In genomic region chr7:157551325-157552070, GRCh38 we compare ENCODE assay signal across 28 cellular contexts.
A peak's percentile ranks its signal among the peaks of the same experiment; 100 is the strongest.
DNase-seq lines count a peak whose midpoint lies in the region; ATAC-seq and TF ChIP-seq lines count a peak whose summit lies in the region.
"Had no signal": no experiment of that assay in that cellular context is flagged by ENCODE, and none has a peak within 500 bp of the region (broad histone marks: within the 10 kb centered on the region; RNA-seq: fewer than 3 reads in every experiment).

No MANE protein-coding gene starts in this region.

- CTCF ChIA-PET in activated CD8-positive, alpha-beta T cell treated with anti-CD3 and anti-CD28 coated beads, Interleukin-2, amount 10 ng/mL, durations not matched to agents 7 days and 5 days (lab: Charles Lee): no interaction called here
- CTCF ChIA-PET in activated CD8-positive, alpha-beta T cell treated with anti-CD3 and anti-CD28 coated beads for 36 hours (lab: Charles Lee): no interaction called here

- no peak overlapping the region for H3K27ac ChIP-seq in CD4-positive, CD25-positive, alpha-beta regulatory T cell (ENCODE audit: insufficient read depth, low read length, poor library complexity, severe bottlenecking)
- H3K27ac ChIP-seq: adrenal gland, C4-2B, neutrophil, prostate gland, right lobe of liver, upper lobe of left lung had no signal

- H3K27me3 ChIP-seq in CD4-positive, CD25-positive, alpha-beta regulatory T cell (ENCODE audit: control insufficient read depth, insufficient read depth, low read length): no peaks in the 10 kb centered on the region
- H3K27me3 ChIP-seq: adrenal gland, neutrophil, right lobe of liver, upper lobe of left lung had no signal

- H3K27me3 Mint-ChIP-seq in activated CD8-positive, alpha-beta T cell treated with anti-CD3 and anti-CD28 coated beads, Interleukin-2, amount 10 ng/mL, durations not matched to agents 7 days and 5 days (ENCODE audit: low read depth): no peaks in the 10 kb centered on the region
- no peaks in the 10 kb centered on the region for H3K27me3 Mint-ChIP-seq in activated CD8-positive, alpha-beta T cell treated with anti-CD3 and anti-CD28 coated beads for 36 hours
- no peaks in the 10 kb centered on the region for H3K27me3 Mint-ChIP-seq in CD4-positive, CD25-positive, alpha-beta regulatory T cell
- H3K27me3 Mint-ChIP-seq in effector memory CD8-positive, alpha-beta T cell: no peaks in the 10 kb centered on the region
- no peaks in the 10 kb centered on the region for H3K27me3 Mint-ChIP-seq in activated T-cell treated with anti-CD3 and anti-CD28 coated beads, Interleukin-2, amount 50 U/mL, for 24 hours
- H3K27me3 Mint-ChIP-seq: brain had no signal

- H3K36me3 Mint-ChIP-seq in activated CD8-positive, alpha-beta T cell treated with anti-CD3 and anti-CD28 coated beads, Interleukin-2, amount 10 ng/mL, durations not matched to agents 7 days and 5 days (ENCODE audit: low read depth): peaks cover 11% of the 10 kb centered on the region
- H3K36me3 Mint-ChIP-seq in activated CD8-positive, alpha-beta T cell treated with anti-CD3 and anti-CD28 coated beads for 36 hours (ENCODE audit: low read depth): no peaks in the 10 kb centered on the region
- H3K36me3 Mint-ChIP-seq in CD4-positive, CD25-positive, alpha-beta regulatory T cell: peaks cover 12% of the 10 kb centered on the region
- H3K36me3 Mint-ChIP-seq in effector memory CD8-positive, alpha-beta T cell (ENCODE audit: insufficient read depth): no peaks in the 10 kb centered on the region
- no peaks in the 10 kb centered on the region for H3K36me3 Mint-ChIP-seq in activated T-cell treated with anti-CD3 and anti-CD28 coated beads, Interleukin-2, amount 50 U/mL, for 24 hours (ENCODE audit: low read depth)

- TF ChIP-seq CTCF in activated CD8-positive, alpha-beta T cell treated with anti-CD3 and anti-CD28 coated beads for 36 hours (IDR thresholded peaks at IDR 0.05): no peak

- peak overlapping the region; percentile 71 for H3K27ac Mint-ChIP-seq in activated CD8-positive, alpha-beta T cell treated with anti-CD3 and anti-CD28 coated beads, Interleukin-2, amount 10 ng/mL, durations not matched to agents 7 days and 5 days
- H3K27ac Mint-ChIP-seq in activated CD8-positive, alpha-beta T cell treated with anti-CD3 and anti-CD28 coated beads for 36 hours: no peak overlapping the region
- peak overlapping the region in 2 of 3 donors; percentile 24 to 33 for H3K27ac Mint-ChIP-seq in CD4-positive, CD25-positive, alpha-beta regulatory T cell
- peak overlapping the region; percentile 80 to 88 for H3K27ac Mint-ChIP-seq in effector memory CD8-positive, alpha-beta T cell
- no peak overlapping the region for H3K27ac Mint-ChIP-seq in activated T-cell treated with anti-CD3 and anti-CD28 coated beads, Interleukin-2, amount 50 U/mL, for 24 hours

- H3K4me1 Mint-ChIP-seq in activated CD8-positive, alpha-beta T cell treated with anti-CD3 and anti-CD28 coated beads, Interleukin-2, amount 10 ng/mL, durations not matched to agents 7 days and 5 days (ENCODE audit: low read depth): no peaks in the 10 kb centered on the region
- no peaks in the 10 kb centered on the region for H3K4me1 Mint-ChIP-seq in activated CD8-positive, alpha-beta T cell treated with anti-CD3 and anti-CD28 coated beads for 36 hours (ENCODE audit: low read depth)
- no peaks in the 10 kb centered on the region for H3K4me1 Mint-ChIP-seq in CD4-positive, CD25-positive, alpha-beta regulatory T cell
- H3K4me1 Mint-ChIP-seq in effector memory CD8-positive, alpha-beta T cell (ENCODE audit: low read depth in 2 of 2): peaks cover 0 to 3% of the 10 kb centered on the region in 2 donors
- no peaks in the 10 kb centered on the region for H3K4me1 Mint-ChIP-seq in activated T-cell treated with anti-CD3 and anti-CD28 coated beads, Interleukin-2, amount 50 U/mL, for 24 hours (ENCODE audit: low read depth)

- intact Hi-C loops in activated CD8-positive, alpha-beta T cell treated with anti-CD3 and anti-CD28 coated beads for 36 hours (cut with micrococcal nuclease): no loop called here
- intact Hi-C loops in posterior vena cava (cut with DNase I): no loop called here

- H3K9me3 ChIP-seq in CD4-positive, CD25-positive, alpha-beta regulatory T cell (ENCODE audit: control insufficient read depth in 2 of 2, low read length in 2 of 2): no peaks in the 10 kb centered on the region
- H3K9me3 ChIP-seq: adrenal gland, neutrophil, prostate gland, right lobe of liver, upper lobe of left lung had no signal

- no peak for DNase-seq in activated CD8-positive, alpha-beta T cell treated with anti-CD3 and anti-CD28 coated beads, Interleukin-2, amount 10 ng/mL, durations not matched to agents 7 days and 5 days
- DNase-seq in activated CD8-positive, alpha-beta T cell treated with anti-CD3 and anti-CD28 coated beads for 36 hours: no peak
- no peak for DNase-seq in CD4-positive, CD25-positive, alpha-beta regulatory T cell
- no peak for DNase-seq in effector memory CD8-positive, alpha-beta T cell
- DNase-seq in posterior vena cava (ENCODE audit: low spot score): peak; percentile 34
- no peak for DNase-seq in anterior cingulate cortex (lab: John Stamatoyannopoulos, UW)
- DNase-seq in activated T-cell treated with anti-CD3 and anti-CD28 coated beads, Interleukin-2, amount 50 U/mL, for 24 hours: no peak
- DNase-seq: activated T-cell treated with anti-CD3 and anti-CD28 coated beads, Interleukin-2, amount 50 U/mL, for 4 hours; adrenal gland; DMS79 treated with DMSO at 0.1 percent for 48 hours; GDM1; immature natural killer cell; mesendoderm; NCI-H2107; NCI-H345; NCI-H69; PC-3; stimulated activated CD4-positive, alpha-beta T cell treated with anti-CD3 and anti-CD28 coated beads, Interleukin-12 subunit alpha, Interleukin-12 subunit beta, amount 100 ng/mL, for 4 hours; stimulated activated CD4-positive, alpha-beta T cell treated with anti-CD3 and anti-CD28 coated beads, Interleukin-4, amount 100 ng/mL, for 1 hour; upper lobe of left lung had no signal

- H3K4me1 ChIP-seq in CD4-positive, CD25-positive, alpha-beta regulatory T cell (ENCODE audit: control insufficient read depth, insufficient read depth, low read length, poor library complexity, severe bottlenecking): no peaks in the 10 kb centered on the region
- H3K4me1 ChIP-seq: adrenal gland, prostate gland, right lobe of liver had no signal

- H3K4me3 Mint-ChIP-seq in activated CD8-positive, alpha-beta T cell treated with anti-CD3 and anti-CD28 coated beads, Interleukin-2, amount 10 ng/mL, durations not matched to agents 7 days and 5 days: peak overlapping the region; percentile 32
- H3K4me3 Mint-ChIP-seq in activated CD8-positive, alpha-beta T cell treated with anti-CD3 and anti-CD28 coated beads for 36 hours: no peak overlapping the region
- no peak overlapping the region for H3K4me3 Mint-ChIP-seq in CD4-positive, CD25-positive, alpha-beta regulatory T cell
- no peak overlapping the region for H3K4me3 Mint-ChIP-seq in effector memory CD8-positive, alpha-beta T cell
- no peak overlapping the region for H3K4me3 Mint-ChIP-seq in activated T-cell treated with anti-CD3 and anti-CD28 coated beads, Interleukin-2, amount 50 U/mL, for 24 hours
- H3K4me3 Mint-ChIP-seq: activated T-cell treated with anti-CD3 and anti-CD28 coated beads, Interleukin-2, amount 50 U/mL, for 4 hours; brain; immature natural killer cell had no signal

- no peak for ATAC-seq in activated CD8-positive, alpha-beta T cell treated with anti-CD3 and anti-CD28 coated beads, Interleukin-2, amount 10 ng/mL, durations not matched to agents 7 days and 5 days
- ATAC-seq in activated CD8-positive, alpha-beta T cell treated with anti-CD3 and anti-CD28 coated beads for 36 hours: no peak
- no peak for ATAC-seq in CD4-positive, CD25-positive, alpha-beta regulatory T cell (ENCODE audit: low read depth in 2 of 2)
- no peak for ATAC-seq in effector memory CD8-positive, alpha-beta T cell (replicated peaks)
- ATAC-seq in HG02973 (IDR thresholded peaks at IDR 0.05; ENCODE audit: unreplicated experiment): no peak
- ATAC-seq: activated T-cell treated with anti-CD3 and anti-CD28 coated beads, Interleukin-2, amount 50 U/mL, for 4 hours; HCT116; PC-3; right lobe of liver; SK-N-SH treated with all-trans-retinoic acid at 6 μM for 48 hours had no signal

- no peak overlapping the region for H3K4me3 ChIP-seq in CD4-positive, CD25-positive, alpha-beta regulatory T cell (ENCODE audit: low read depth, low read length)
- H3K4me3 ChIP-seq: adrenal gland, prostate gland, right lobe of liver, upper lobe of left lung had no signal

- POLR2A ChIA-PET in activated CD8-positive, alpha-beta T cell treated with anti-CD3 and anti-CD28 coated beads, Interleukin-2, amount 10 ng/mL, durations not matched to agents 7 days and 5 days (lab: Charles Lee): interaction anchor here (0.8 kb wide), 1 partner anchor 200 kb away, joined by 4 read pairs; no protein-coding TSS in a partner anchor
- POLR2A ChIA-PET in activated CD8-positive, alpha-beta T cell treated with anti-CD3 and anti-CD28 coated beads for 36 hours (lab: Charles Lee): no interaction called here

- H3K9me3 Mint-ChIP-seq in activated CD8-positive, alpha-beta T cell treated with anti-CD3 and anti-CD28 coated beads, Interleukin-2, amount 10 ng/mL, durations not matched to agents 7 days and 5 days (ENCODE audit: insufficient read depth): no peaks in the 10 kb centered on the region
- H3K9me3 Mint-ChIP-seq in activated CD8-positive, alpha-beta T cell treated with anti-CD3 and anti-CD28 coated beads for 36 hours: no peaks in the 10 kb centered on the region
- H3K9me3 Mint-ChIP-seq in CD4-positive, CD25-positive, alpha-beta regulatory T cell: no peaks in the 10 kb centered on the region
- H3K9me3 Mint-ChIP-seq in effector memory CD8-positive, alpha-beta T cell: no peaks in the 10 kb centered on the region
- no peaks in the 10 kb centered on the region for H3K9me3 Mint-ChIP-seq in activated T-cell treated with anti-CD3 and anti-CD28 coated beads, Interleukin-2, amount 50 U/mL, for 24 hours
- H3K9me3 Mint-ChIP-seq: activated T-cell treated with anti-CD3 and anti-CD28 coated beads, Interleukin-2, amount 50 U/mL, for 4 hours; immature natural killer cell had no signal

- H3K36me3 ChIP-seq in CD4-positive, CD25-positive, alpha-beta regulatory T cell (ENCODE audit: control insufficient read depth, insufficient read depth, low read length): no peaks in the 10 kb centered on the region
- H3K36me3 ChIP-seq: adrenal gland, prostate gland, right lobe of liver had no signal

Comparison
In these comparisons a context has a peak if more than half of its experiments do, and no peak if none do; other contexts are left out.
1. H3K27ac Mint-ChIP-seq: peak in activated CD8-positive, alpha-beta T cell treated with anti-CD3 and anti-CD28 coated beads, Interleukin-2, amount 10 ng/mL, durations not matched to agents 7 days and 5 days (single experiment), CD4-positive, CD25-positive, alpha-beta regulatory T cell (2 of 3) and effector memory CD8-positive, alpha-beta T cell (2 of 2); none in activated CD8-positive, alpha-beta T cell treated with anti-CD3 and anti-CD28 coated beads for 36 hours (single experiment) and activated T-cell treated with anti-CD3 and anti-CD28 coated beads, Interleukin-2, amount 50 U/mL, for 24 hours (single experiment).